ENCODE assay signal across 11 cellular contexts in the genomic region with DNA sequence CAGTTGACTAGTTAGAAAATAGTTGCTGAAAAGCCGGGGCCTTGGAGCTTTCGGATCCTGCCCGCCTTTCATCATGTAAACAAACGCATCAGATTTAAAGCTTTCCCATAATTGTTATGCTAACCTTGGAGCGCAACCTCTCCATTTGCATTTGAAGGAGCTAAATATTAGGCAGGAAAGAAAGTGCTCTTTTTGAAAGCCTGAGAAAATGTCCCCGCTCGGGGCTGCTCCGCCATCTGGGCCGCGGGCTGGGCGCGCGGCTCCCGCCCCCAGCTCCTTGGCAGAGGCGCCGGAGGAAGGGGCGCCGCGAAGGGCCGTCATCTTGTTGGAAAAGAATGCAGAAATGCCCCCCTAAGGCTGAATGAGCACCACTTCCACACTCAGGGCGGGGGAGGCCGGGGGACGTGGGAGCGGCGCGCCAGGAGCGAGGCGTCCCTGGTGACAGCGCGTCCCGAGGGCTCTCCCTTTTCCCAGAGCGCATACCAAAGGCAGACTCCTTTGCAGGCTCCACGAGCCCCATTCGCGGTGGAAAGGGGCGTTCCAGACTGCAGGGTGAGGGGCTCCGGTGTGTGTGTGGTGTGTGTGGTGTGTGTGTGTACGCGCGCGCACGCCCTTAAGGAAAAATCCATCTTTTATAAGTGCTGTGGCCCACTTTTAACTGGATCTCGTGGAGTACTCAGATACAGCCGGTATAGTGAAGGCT.
A peak's percentile ranks its signal among the peaks of the same experiment; 100 is the strongest.
DNase-seq lines count a peak whose midpoint lies in the region; ATAC-seq and TF ChIP-seq lines count a peak whose summit lies in the region.
"Had no signal": no experiment of that assay in that cellular context is flagged by ENCODE, and none has a peak within 500 bp of the region (broad histone marks: within the 10 kb centered on the region; RNA-seq: fewer than 3 reads in every experiment).

No MANE protein-coding gene starts in this region.

- H3K27ac ChIP-seq in iPS DF 6.9 (ENCODE audit: low read length) = peak overlapping the region; percentile 16
- no peak overlapping the region for H3K27ac ChIP-seq in rectal smooth muscle tissue (ENCODE audit: low read depth, low read length)

- ATAC-seq in HG03432 (IDR thresholded peaks at IDR 0.05; ENCODE audit: unreplicated experiment) = no peak
- ATAC-seq: K562 had no signal

- no peaks in the 10 kb centered on the region for H3K36me3 ChIP-seq in iPS DF 6.9 (ENCODE audit: control insufficient read depth, insufficient read depth, low read length)
- H3K36me3 ChIP-seq in rectal smooth muscle tissue (ENCODE audit: control insufficient read depth, insufficient read depth, low read length) = no peaks in the 10 kb centered on the region

- no peak overlapping the region for H3K27ac Mint-ChIP-seq in CD14-positive monocyte
- H3K27ac Mint-ChIP-seq: activated T-cell treated with anti-CD3 and anti-CD28 coated beads, Interleukin-2, amount 50 U/mL, for 24 hours had no signal

- in situ Hi-C loops in astrocyte of the cerebellum (cut with HindIII; ENCODE audit: low sequenced_read_pairs) = no loop called here

- no peak overlapping the region for H3K9ac ChIP-seq in rectal smooth muscle tissue (ENCODE audit: low read length)

- H3K4me3 Mint-ChIP-seq in CD14-positive monocyte = peak overlapping the region in 1 of 2 donors; percentile 78
- H3K4me3 Mint-ChIP-seq: activated T-cell treated with anti-CD3 and anti-CD28 coated beads, Interleukin-2, amount 50 U/mL, for 24 hours had no signal

- H3K4me1 ChIP-seq in iPS DF 6.9 (ENCODE audit: control insufficient read depth, insufficient read depth, low read length) = peaks cover 2% of the 10 kb centered on the region; the same call in 1 of the 2 replicates
- H3K4me1 ChIP-seq in rectal smooth muscle tissue (ENCODE audit: control insufficient read depth, insufficient read depth, low read length) = no peaks in the 10 kb centered on the region

- H3K27me3 ChIP-seq in iPS DF 6.9 (ENCODE audit: control insufficient read depth, insufficient read depth, low read length) (no peaks in the 10 kb centered on the region), rectal smooth muscle tissue (ENCODE audit: control insufficient read depth, insufficient read depth, low read length) (no peaks in the 10 kb centered on the region)

- intact Hi-C loops in CD14-positive monocyte (cut with micrococcal nuclease) = no loop called here

- DNase-seq in ELF-1 (ENCODE audit: low read depth, low spot score) (peak; percentile 90), astrocyte of the cerebellum (ENCODE audit: low read depth) (no peak), iPS DF 6.9 (ENCODE audit: low read depth, low spot score) (no peak), CD14-positive monocyte (ENCODE audit: low spot score) (no peak), GM19238 (ENCODE audit: insufficient read length, low spot score) (no peak), NCI-H2081 (lab: John Stamatoyannopoulos, UW) (no peak)
- DNase-seq: activated T-cell treated with anti-CD3 and anti-CD28 coated beads, Interleukin-2, amount 50 U/mL, for 24 hours; SIG-M5 had no signal

- no peaks in the 10 kb centered on the region for H3K4me1 Mint-ChIP-seq in CD14-positive monocyte

- no CpG with 5 or more reads among the region's 44 CpGs for WGBS in iPS DF 6.9 (ENCODE audit: insufficient coverage, insufficient read length)

- no peak for TF ChIP-seq CTCF in astrocyte of the cerebellum (IDR thresholded peaks at IDR 0.05; ENCODE audit: low read depth, low read length, missing control alignments)
- no peak for TF ChIP-seq CTCF in CD14-positive monocyte (IDR thresholded peaks at IDR 0.05)

- H3K4me3 ChIP-seq in astrocyte of the cerebellum (ENCODE audit: low read depth, low read length) = peak overlapping the region; percentile 43
- H3K4me3 ChIP-seq in iPS DF 6.9 (ENCODE audit: low read length) = peak overlapping the region; percentile 50
- H3K4me3 ChIP-seq in rectal smooth muscle tissue (ENCODE audit: low read length) = peak overlapping the region; percentile 47
- H3K4me3 ChIP-seq: K562 had no signal

- H3K9me3 Mint-ChIP-seq in CD14-positive monocyte = peaks cover 0 to 8% (median 3%) of the 10 kb centered on the region in 7 donors

- no peaks in the 10 kb centered on the region for H3K36me3 Mint-ChIP-seq in CD14-positive monocyte

- peaks cover 20 to 30% (median 21%) of the 10 kb centered on the region in 3 donors for H3K27me3 Mint-ChIP-seq in CD14-positive monocyte (ENCODE audit: low read depth in 3 of 3)

- H3K9me3 ChIP-seq in iPS DF 6.9 (ENCODE audit: control insufficient read depth, insufficient read depth, low read length) = no peaks in the 10 kb centered on the region
